ENCODE assay signal across 19 cellular contexts in the genomic region with DNA sequence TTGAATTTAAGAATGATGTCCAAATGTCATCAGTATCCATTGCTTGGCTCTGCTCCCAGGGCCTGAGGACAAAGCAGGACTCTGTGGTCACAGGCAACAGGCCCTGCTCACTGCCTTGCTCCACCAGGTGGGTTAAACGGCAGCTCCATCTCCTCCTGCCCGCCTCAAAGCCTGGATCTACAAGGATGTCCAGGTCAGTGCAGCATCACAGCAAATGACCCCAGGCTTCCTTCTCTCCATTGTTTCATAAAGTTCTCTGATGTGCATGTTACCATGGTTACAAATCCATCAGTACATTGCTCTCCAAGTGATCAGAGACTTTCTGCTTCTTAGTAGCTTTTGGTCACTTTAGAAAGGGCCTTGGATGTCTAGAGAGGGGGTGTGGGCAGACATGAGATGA.
"Had no signal": no experiment of that assay in that cellular context is flagged by ENCODE, and none has a peak within 500 bp of the region (broad histone marks: within the 10 kb centered on the region; RNA-seq: fewer than 3 reads in every experiment).

No MANE protein-coding gene starts in this region.

- DNase-seq: activated CD4-positive, alpha-beta memory T cell treated with anti-CD3 and anti-CD28 coated beads for 36 hours; activated CD4-positive, alpha-beta T cell treated with anti-CD3 and anti-CD28 coated beads, Interleukin-2, amount 10 ng/mL, durations not matched to agents 7 days and 5 days; activated CD4-positive, CD25-positive, alpha-beta regulatory T cell; activated gamma-delta T cell; activated naive CD4-positive, alpha-beta T cell treated with anti-CD3 and anti-CD28 coated beads for 36 hours; activated T-cell treated with anti-CD3 and anti-CD28 coated beads, Interleukin-2, amount 50 U/mL, for 4 hours; MM.1S; NCI-H1105; NCI-H1436; NCI-H1694 treated with DMSO at 0.1 percent for 48 hours; NCI-H2029 treated with DMSO at 0.1 percent for 48 hours; NCI-H345; NCI-H510A; NCI-H526 treated with DMSO at 0.1 percent for 48 hours; NCI-H82; SIG-M5; T-helper 1 cell had no signal

- H3K4me3 ChIP-seq: SK-N-MC had no signal

- H3K27ac ChIP-seq: SK-N-MC, VCaP had no signal

- ATAC-seq: activated T-cell treated with anti-CD3 and anti-CD28 coated beads, Interleukin-2, amount 50 U/mL, for 4 hours had no signal
